Comparison of ENCODE assay signal across 1 cellular context in the genomic region with DNA sequence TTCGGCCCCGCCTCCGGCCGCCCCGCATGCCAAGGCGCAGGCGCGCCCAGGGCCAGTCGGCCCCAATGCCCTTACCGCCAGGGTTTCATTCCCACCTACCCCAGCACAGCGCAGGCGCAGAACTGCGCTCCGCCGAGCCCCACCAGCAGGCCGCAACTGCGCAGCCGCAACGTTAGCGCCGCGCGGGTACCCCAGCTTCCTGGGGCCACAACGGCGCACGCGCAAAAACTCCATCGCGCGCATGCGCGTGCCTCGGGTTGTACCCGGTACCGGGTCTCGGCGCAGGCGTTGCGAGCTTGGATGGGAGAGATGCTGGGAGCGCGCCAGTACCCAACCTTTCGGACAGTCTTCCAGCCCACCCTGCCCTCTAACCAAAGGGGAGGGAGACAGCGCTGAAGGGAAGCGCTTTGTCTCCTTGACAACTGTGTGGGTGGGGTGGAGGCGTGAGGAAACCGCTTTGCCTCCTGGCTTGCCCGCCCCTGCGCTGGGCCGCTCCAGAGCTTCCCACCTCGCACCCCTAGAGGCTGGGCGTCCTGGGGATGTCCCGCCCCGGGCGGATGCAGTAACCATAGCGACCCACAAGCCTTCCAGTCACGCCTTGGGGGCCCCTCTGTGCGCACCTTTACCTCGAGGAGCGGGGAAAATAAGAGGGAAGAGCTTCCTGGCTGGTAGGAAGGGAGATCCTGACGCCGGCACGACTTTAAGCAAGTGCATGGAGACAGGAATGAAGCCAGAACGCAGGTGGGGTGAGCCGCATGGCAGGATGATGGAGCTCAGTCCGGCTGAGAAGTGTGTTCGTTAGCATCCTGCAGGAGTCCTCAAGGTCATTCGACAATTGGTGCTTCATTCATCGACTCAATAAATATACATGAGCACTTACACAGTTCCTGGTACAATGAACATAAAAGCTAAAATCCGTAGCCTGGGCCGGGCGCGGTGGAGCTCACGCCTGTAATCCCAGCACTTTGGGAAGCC.
A peak's percentile ranks its signal among the peaks of the same experiment; 100 is the strongest.
TF ChIP-seq lines count a peak whose summit lies in the region.

No MANE protein-coding gene starts in this region.

TF ChIP-seq in K562, 482 proteins besides CTCF, POLR2A, EP300 and RAD21 (continued from another document and continues in another):
- TF ChIP-seq, protein P1, sequence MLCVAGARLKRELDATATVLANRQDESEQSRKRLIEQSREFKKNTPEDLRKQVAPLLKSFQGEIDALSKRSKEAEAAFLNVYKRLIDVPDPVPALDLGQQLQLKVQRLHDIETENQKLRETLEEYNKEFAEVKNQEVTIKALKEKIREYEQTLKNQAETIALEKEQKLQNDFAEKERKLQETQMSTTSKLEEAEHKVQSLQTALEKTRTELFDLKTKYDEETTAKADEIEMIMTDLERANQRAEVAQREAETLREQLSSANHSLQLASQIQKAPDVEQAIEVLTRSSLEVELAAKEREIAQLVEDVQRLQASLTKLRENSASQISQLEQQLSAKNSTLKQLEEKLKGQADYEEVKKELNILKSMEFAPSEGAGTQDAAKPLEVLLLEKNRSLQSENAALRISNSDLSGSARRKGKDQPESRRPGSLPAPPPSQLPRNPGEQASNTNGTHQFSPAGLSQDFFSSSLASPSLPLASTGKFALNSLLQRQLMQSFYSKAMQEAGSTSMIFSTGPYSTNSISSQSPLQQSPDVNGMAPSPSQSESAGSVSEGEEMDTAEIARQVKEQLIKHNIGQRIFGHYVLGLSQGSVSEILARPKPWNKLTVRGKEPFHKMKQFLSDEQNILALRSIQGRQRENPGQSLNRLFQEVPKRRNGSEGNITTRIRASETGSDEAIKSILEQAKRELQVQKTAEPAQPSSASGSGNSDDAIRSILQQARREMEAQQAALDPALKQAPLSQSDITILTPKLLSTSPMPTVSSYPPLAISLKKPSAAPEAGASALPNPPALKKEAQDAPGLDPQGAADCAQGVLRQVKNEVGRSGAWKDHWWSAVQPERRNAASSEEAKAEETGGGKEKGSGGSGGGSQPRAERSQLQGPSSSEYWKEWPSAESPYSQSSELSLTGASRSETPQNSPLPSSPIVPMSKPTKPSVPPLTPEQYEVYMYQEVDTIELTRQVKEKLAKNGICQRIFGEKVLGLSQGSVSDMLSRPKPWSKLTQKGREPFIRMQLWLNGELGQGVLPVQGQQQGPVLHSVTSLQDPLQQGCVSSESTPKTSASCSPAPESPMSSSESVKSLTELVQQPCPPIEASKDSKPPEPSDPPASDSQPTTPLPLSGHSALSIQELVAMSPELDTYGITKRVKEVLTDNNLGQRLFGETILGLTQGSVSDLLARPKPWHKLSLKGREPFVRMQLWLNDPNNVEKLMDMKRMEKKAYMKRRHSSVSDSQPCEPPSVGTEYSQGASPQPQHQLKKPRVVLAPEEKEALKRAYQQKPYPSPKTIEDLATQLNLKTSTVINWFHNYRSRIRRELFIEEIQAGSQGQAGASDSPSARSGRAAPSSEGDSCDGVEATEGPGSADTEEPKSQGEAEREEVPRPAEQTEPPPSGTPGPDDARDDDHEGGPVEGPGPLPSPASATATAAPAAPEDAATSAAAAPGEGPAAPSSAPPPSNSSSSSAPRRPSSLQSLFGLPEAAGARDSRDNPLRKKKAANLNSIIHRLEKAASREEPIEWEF (CRISPR knock-in tag; IDR thresholded peaks at IDR 0.05) = no peak
- TF ChIP-seq TRIM24 (IDR thresholded peaks at IDR 0.05) (no peak), SIN3A (IDR thresholded peaks at IDR 0.05; ENCODE audit: borderline replicate concordance in 2 of 2, control insufficient read depth in 1 of 2, low read depth in 2 of 2, low read length in 2 of 2) (no peak; a peak in 1 of 4 replicates), HIVEP1 (CRISPR knock-in tag; IDR thresholded peaks at IDR 0.05) (peak; percentile 58; the same call in 1 of the 2 replicates), MYNN (IDR thresholded peaks at IDR 0.05) (0 out of 2 replicates have a peak, but pooled peaks have one; percentile 14), MYNN (CRISPR knock-in tag; IDR thresholded peaks at IDR 0.05) (no peak), SMAD2 (IDR thresholded peaks at IDR 0.05; ENCODE audit: low read depth, low read length) (no peak), U2AF1 (optimal IDR thresholded peaks at IDR 0.05; ENCODE audit: low read depth, low read length) (no peak), NCOA6 (IDR thresholded peaks at IDR 0.05) (no peak), GATAD2A (IDR thresholded peaks at IDR 0.05) (no peak), SMAD4 (CRISPR knock-in tag; conservative IDR thresholded peaks at IDR 0.05) (no peak), RBBP5 (IDR thresholded peaks at IDR 0.05; ENCODE audit: borderline replicate concordance, insufficient read depth, low read length, poor library complexity, severe bottlenecking) (no peak), ZNF232 (CRISPR knock-in tag; IDR thresholded peaks at IDR 0.05) (no peak), ZBTB8A (IDR thresholded peaks at IDR 0.05; ENCODE audit: partially characterized antibody) (no peak), NRF1 (conservative IDR thresholded peaks at IDR 0.05 in 1 of 2, IDR thresholded peaks at IDR 0.05 in 1 of 2) (peak; percentile 100), ERF (CRISPR knock-in tag; IDR thresholded peaks at IDR 0.05) (peak; percentile 87; the same call in 1 of the 2 replicates), KLF13 (tag; IDR thresholded peaks at IDR 0.05; ENCODE audit: borderline replicate concordance, low read depth) (peak; percentile 31; the same call in 1 of the 2 replicates), ZNF184 (CRISPR knock-in tag; IDR thresholded peaks at IDR 0.05) (no peak), NFYB (IDR thresholded peaks at IDR 0.05; ENCODE audit: extremely low read depth, insufficient read length) (no peak), ZC3H4 (CRISPR knock-in tag; IDR thresholded peaks at IDR 0.05; ENCODE audit: borderline replicate concordance) (no peak), C11orf30 (IDR thresholded peaks at IDR 0.05; ENCODE audit: low read depth) (no peak), ZSCAN32 (CRISPR knock-in tag; IDR thresholded peaks at IDR 0.05) (no peak), PHF20 (IDR thresholded peaks at IDR 0.05; ENCODE audit: partially characterized antibody) (peak; percentile 59), TSC22D4 (tag; IDR thresholded peaks at IDR 0.05) (no peak), MEIS2 (IDR thresholded peaks at IDR 0.05; ENCODE audit: partially characterized antibody) (peak; percentile 99)
- TF ChIP-seq, protein P2, sequence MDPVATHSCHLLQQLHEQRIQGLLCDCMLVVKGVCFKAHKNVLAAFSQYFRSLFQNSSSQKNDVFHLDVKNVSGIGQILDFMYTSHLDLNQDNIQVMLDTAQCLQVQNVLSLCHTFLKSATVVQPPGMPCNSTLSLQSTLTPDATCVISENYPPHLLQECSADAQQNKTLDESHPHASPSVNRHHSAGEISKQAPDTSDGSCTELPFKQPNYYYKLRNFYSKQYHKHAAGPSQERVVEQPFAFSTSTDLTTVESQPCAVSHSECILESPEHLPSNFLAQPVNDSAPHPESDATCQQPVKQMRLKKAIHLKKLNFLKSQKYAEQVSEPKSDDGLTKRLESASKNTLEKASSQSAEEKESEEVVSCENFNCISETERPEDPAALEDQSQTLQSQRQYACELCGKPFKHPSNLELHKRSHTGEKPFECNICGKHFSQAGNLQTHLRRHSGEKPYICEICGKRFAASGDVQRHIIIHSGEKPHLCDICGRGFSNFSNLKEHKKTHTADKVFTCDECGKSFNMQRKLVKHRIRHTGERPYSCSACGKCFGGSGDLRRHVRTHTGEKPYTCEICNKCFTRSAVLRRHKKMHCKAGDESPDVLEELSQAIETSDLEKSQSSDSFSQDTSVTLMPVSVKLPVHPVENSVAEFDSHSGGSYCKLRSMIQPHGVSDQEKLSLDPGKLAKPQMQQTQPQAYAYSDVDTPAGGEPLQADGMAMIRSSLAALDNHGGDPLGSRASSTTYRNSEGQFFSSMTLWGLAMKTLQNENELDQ (CRISPR knock-in tag; IDR thresholded peaks at IDR 0.05; ENCODE audit: borderline replicate concordance) = no peak
- TF ChIP-seq, protein P3, sequence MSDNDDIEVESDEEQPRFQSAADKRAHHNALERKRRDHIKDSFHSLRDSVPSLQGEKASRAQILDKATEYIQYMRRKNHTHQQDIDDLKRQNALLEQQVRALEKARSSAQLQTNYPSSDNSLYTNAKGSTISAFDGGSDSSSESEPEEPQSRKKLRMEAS (CRISPR knock-in tag; IDR thresholded peaks at IDR 0.05) = peak; percentile 8; the same call in 1 of the 2 replicates
- TF ChIP-seq, protein P4, sequence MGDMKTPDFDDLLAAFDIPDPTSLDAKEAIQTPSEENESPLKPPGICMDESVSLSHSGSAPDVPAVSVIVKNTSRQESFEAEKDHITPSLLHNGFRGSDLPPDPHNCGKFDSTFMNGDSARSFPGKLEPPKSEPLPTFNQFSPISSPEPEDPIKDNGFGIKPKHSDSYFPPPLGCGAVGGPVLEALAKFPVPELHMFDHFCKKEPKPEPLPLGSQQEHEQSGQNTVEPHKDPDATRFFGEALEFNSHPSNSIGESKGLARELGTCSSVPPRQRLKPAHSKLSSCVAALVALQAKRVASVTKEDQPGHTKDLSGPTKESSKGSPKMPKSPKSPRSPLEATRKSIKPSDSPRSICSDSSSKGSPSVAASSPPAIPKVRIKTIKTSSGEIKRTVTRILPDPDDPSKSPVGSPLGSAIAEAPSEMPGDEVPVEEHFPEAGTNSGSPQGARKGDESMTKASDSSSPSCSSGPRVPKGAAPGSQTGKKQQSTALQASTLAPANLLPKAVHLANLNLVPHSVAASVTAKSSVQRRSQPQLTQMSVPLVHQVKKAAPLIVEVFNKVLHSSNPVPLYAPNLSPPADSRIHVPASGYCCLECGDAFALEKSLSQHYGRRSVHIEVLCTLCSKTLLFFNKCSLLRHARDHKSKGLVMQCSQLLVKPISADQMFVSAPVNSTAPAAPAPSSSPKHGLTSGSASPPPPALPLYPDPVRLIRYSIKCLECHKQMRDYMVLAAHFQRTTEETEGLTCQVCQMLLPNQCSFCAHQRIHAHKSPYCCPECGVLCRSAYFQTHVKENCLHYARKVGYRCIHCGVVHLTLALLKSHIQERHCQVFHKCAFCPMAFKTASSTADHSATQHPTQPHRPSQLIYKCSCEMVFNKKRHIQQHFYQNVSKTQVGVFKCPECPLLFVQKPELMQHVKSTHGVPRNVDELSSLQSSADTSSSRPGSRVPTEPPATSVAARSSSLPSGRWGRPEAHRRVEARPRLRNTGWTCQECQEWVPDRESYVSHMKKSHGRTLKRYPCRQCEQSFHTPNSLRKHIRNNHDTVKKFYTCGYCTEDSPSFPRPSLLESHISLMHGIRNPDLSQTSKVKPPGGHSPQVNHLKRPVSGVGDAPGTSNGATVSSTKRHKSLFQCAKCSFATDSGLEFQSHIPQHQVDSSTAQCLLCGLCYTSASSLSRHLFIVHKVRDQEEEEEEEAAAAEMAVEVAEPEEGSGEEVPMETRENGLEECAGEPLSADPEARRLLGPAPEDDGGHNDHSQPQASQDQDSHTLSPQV (IDR thresholded peaks at IDR 0.05) = no peak
- TF ChIP-seq, protein P5, sequence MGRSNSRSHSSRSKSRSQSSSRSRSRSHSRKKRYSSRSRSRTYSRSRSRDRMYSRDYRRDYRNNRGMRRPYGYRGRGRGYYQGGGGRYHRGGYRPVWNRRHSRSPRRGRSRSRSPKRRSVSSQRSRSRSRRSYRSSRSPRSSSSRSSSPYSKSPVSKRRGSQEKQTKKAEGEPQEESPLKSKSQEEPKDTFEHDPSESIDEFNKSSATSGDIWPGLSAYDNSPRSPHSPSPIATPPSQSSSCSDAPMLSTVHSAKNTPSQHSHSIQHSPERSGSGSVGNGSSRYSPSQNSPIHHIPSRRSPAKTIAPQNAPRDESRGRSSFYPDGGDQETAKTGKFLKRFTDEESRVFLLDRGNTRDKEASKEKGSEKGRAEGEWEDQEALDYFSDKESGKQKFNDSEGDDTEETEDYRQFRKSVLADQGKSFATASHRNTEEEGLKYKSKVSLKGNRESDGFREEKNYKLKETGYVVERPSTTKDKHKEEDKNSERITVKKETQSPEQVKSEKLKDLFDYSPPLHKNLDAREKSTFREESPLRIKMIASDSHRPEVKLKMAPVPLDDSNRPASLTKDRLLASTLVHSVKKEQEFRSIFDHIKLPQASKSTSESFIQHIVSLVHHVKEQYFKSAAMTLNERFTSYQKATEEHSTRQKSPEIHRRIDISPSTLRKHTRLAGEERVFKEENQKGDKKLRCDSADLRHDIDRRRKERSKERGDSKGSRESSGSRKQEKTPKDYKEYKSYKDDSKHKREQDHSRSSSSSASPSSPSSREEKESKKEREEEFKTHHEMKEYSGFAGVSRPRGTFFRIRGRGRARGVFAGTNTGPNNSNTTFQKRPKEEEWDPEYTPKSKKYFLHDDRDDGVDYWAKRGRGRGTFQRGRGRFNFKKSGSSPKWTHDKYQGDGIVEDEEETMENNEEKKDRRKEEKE (IDR thresholded peaks at IDR 0.05; ENCODE audit: borderline replicate concordance in 1 of 2, control insufficient read depth in 1 of 2, low read depth in 2 of 2, low read length in 1 of 2) = no peak
